26 cellular contexts compared by ENCODE assay signal in genomic region chr17:71664867-71665266, GRCh38.
"Had no signal": no experiment of that assay in that cellular context is flagged by ENCODE, and none has a peak within 500 bp of the region (broad histone marks: within the 10 kb centered on the region; RNA-seq: fewer than 3 reads in every experiment).

No MANE protein-coding gene starts in this region.

- H3K27me3 ChIP-seq: esophagus squamous epithelium, gastrocnemius medialis, heart right ventricle, left lung had no signal

- DNase-seq: cortex of kidney; effector CD8-positive, alpha-beta T cell; effector memory CD8-positive, alpha-beta T cell; endodermal cell; erythroblast; esophagus squamous epithelium; foreskin fibroblast; foreskin melanocyte; gastrocnemius medialis; glutamatergic neuron; head of caudate nucleus; heart right ventricle; hippocampal formation; left cardiac atrium; left ventricle myocardium superior; lower lobe of right lung; mesenchymal stem cell; mucosa of descending colon; naive B cell had no signal

- FAIRE-seq: colon, endometrium, islet of Langerhans, keratinocyte had no signal

- H3K27ac ChIP-seq: epithelial cell of prostate, esophagus squamous epithelium, gastrocnemius medialis, heart right ventricle, left lung, lower lobe of right lung had no signal

- H3K9me3 ChIP-seq: esophagus squamous epithelium, gastrocnemius medialis, lower lobe of right lung, mucosa of descending colon had no signal

- H3K4me3 ChIP-seq: esophagus squamous epithelium, gastrocnemius medialis, heart right ventricle, left lung, lower lobe of right lung, mucosa of descending colon had no signal

- H3K36me3 ChIP-seq: esophagus squamous epithelium, gastrocnemius medialis, heart right ventricle, left lung, lower lobe of right lung had no signal

- H3K4me1 ChIP-seq: esophagus squamous epithelium, gastrocnemius medialis, heart right ventricle, left lung, lower lobe of right lung had no signal

- ATAC-seq: effector memory CD8-positive, alpha-beta T cell; esophagus mucosa; gastrocnemius medialis; heart right ventricle; left cardiac atrium; left lung; left ventricle myocardium superior; lower lobe of right lung; mucosa of descending colon had no signal
